ENCODE assay signal across 22 cellular contexts in genomic region chr3:11522398-11522715, GRCh38.
DNase-seq lines count a peak whose midpoint lies in the region; ATAC-seq and TF ChIP-seq lines count a peak whose summit lies in the region.
"Had no signal": no experiment of that assay in that cellular context is flagged by ENCODE, and none has a peak within 500 bp of the region (broad histone marks: within the 10 kb centered on the region; RNA-seq: fewer than 3 reads in every experiment).

No MANE protein-coding gene starts in this region.

- peak overlapping the region; percentile 34; the same call in 1 of the 2 replicates for H3K27ac ChIP-seq in Panc1 (ENCODE audit: low read length)
- peak overlapping the region; percentile 12 for H3K27ac ChIP-seq in mammary epithelial cell (ENCODE audit: insufficient read depth, low read depth, low read length)
- no peak overlapping the region for H3K27ac ChIP-seq in mesenchymal stem cell (ENCODE audit: low read length, poor library complexity, severe bottlenecking)
- no peak overlapping the region for H3K27ac ChIP-seq in WERI-Rb-1
- H3K27ac ChIP-seq: cardiac muscle cell, HL-60, spleen had no signal

- peak overlapping the region in 1 of 2 experiments; percentile 49 for H3K18ac ChIP-seq in mesenchymal stem cell (ENCODE audit: low read depth in 1 of 2, low read length in 2 of 2)

- no peaks in the 10 kb centered on the region for H3K36me3 ChIP-seq in Panc1 (ENCODE audit: control insufficient read depth, insufficient read depth, low read length)
- no peaks in the 10 kb centered on the region for H3K36me3 ChIP-seq in mammary epithelial cell (ENCODE audit: insufficient read depth, low read length)
- no peaks in the 10 kb centered on the region for H3K36me3 ChIP-seq in mesenchymal stem cell (ENCODE audit: control insufficient read depth in 1 of 2, insufficient read depth in 2 of 2, low read depth in 1 of 2, low read length in 2 of 2)
- no peaks in the 10 kb centered on the region; the same call in 1 of the 2 replicates for H3K36me3 ChIP-seq in WERI-Rb-1
- H3K36me3 ChIP-seq: cardiac muscle cell had no signal

- H2AK5ac ChIP-seq in mesenchymal stem cell (ENCODE audit: low read length, severe bottlenecking), result no peak overlapping the region

- H4K8ac ChIP-seq in mesenchymal stem cell (ENCODE audit: low read length), result no peak overlapping the region

- BruUV-seq in Panc1 (replicated peaks; lab: Mats Ljungman, UMichigan) (no TSS peak), mammary epithelial cell (replicated peaks; lab: Mats Ljungman, UMichigan) (no TSS peak)

- no peak for ATAC-seq in Panc1
- no peak for ATAC-seq in GM18868 (IDR thresholded peaks at IDR 0.05; ENCODE audit: unreplicated experiment)
- ATAC-seq: activated T-cell treated with anti-CD3 and anti-CD28 coated beads, Interleukin-2, amount 50 U/mL, for 4 hours; left colon; stimulated activated memory B cell treated with anti-CD40 and anti-IgM and Interleukin-4, amounts not matched to agents 10 μg/mL and 1 μg/mL and 100 μg/mL, for 72 hours had no signal

- H3K23ac ChIP-seq in mesenchymal stem cell (ENCODE audit: low read length in 2 of 2), result no peak overlapping the region

- H3K9ac ChIP-seq in mammary epithelial cell (ENCODE audit: insufficient read depth, low read length), result no peak overlapping the region
- no peak overlapping the region for H3K9ac ChIP-seq in mesenchymal stem cell (ENCODE audit: low read length)

- H3K4me1 ChIP-seq in Panc1 (ENCODE audit: control insufficient read depth, insufficient read depth, low read length), result peaks cover 3% of the 10 kb centered on the region; the same call in 1 of the 2 replicates
- peaks cover 22% of the 10 kb centered on the region for H3K4me1 ChIP-seq in mammary epithelial cell (ENCODE audit: insufficient read depth, low read length)
- no peaks in the 10 kb centered on the region for H3K4me1 ChIP-seq in mesenchymal stem cell (ENCODE audit: control insufficient read depth, insufficient read depth, low read depth, low read length)
- H3K4me1 ChIP-seq: spleen had no signal

- no peak overlapping the region for H2AFZ ChIP-seq in mammary epithelial cell (ENCODE audit: low read depth, low read length)
- no peak overlapping the region for H2AFZ ChIP-seq in mesenchymal stem cell (ENCODE audit: low read depth, low read length)

- intact Hi-C loops in Panc1 (cut with micrococcal nuclease; ENCODE audit: unreplicated experiment), result no loop called here
- intact Hi-C loops in mammary epithelial cell (cut with micrococcal nuclease), result no loop called here

- no peaks in the 10 kb centered on the region for H4K20me1 ChIP-seq in mammary epithelial cell (ENCODE audit: insufficient read depth, low read length)

- 93% methylated on average over 5 of the region's 5 CpGs for WGBS in mammary epithelial cell (ENCODE audit: low coverage, missing lambda C conversion rate)
- 80% methylated on average over 4 of the region's 5 CpGs for WGBS in mesenchymal stem cell

- H3K9me3 ChIP-seq in Panc1 (ENCODE audit: control insufficient read depth, insufficient read depth, low read depth, low read length) (no peaks in the 10 kb centered on the region), mammary epithelial cell (replicated peaks; ENCODE audit: insufficient read depth, low read length) (no peaks in the 10 kb centered on the region), mesenchymal stem cell (ENCODE audit: control insufficient read depth, low read length) (no peaks in the 10 kb centered on the region), WERI-Rb-1 (ENCODE audit: severe bottlenecking) (no peaks in the 10 kb centered on the region)

- no peaks in the 10 kb centered on the region for H3K79me2 ChIP-seq in mammary epithelial cell (ENCODE audit: insufficient read depth, low read length)

- TF ChIP-seq CTCF in Panc1 (IDR thresholded peaks at IDR 0.05), result no peak
- no peak for TF ChIP-seq CTCF in mammary epithelial cell (conservative IDR thresholded peaks at IDR 0.05 in 1 of 2, IDR thresholded peaks at IDR 0.05 in 1 of 2; ENCODE audit: extremely low read depth in 1 of 2, insufficient read depth in 1 of 2, low read depth in 1 of 2, low read length in 2 of 2)
- TF ChIP-seq CTCF in WERI-Rb-1 (IDR thresholded peaks at IDR 0.05; ENCODE audit: low read depth, low read length), result no peak

- H3K27me3 ChIP-seq in Panc1 (ENCODE audit: control insufficient read depth, insufficient read depth, low read length) (no peaks in the 10 kb centered on the region), mammary epithelial cell (ENCODE audit: insufficient read depth, low read length) (no peaks in the 10 kb centered on the region), mesenchymal stem cell (ENCODE audit: control insufficient read depth in 1 of 2, insufficient read depth in 1 of 2, low read length in 2 of 2) (no peaks in the 10 kb centered on the region), WERI-Rb-1 (ENCODE audit: insufficient read depth, low read depth, severe bottlenecking) (no peaks in the 10 kb centered on the region)
- H3K27me3 ChIP-seq: cardiac muscle cell, spleen had no signal

- POLR2A ChIA-PET in Panc1 (lab: Charles Lee), result no interaction called here

- DNase-seq in Panc1 (ENCODE audit: low read depth, low spot score) (no peak), mammary epithelial cell (no peak), mesenchymal stem cell (peak; percentile 62), WERI-Rb-1 (no peak), NCI-H1105 treated with DMSO at 0.1 percent for 48 hours (lab: John Stamatoyannopoulos, UW) (no peak), T-helper 1 cell (no peak)
- DNase-seq: activated CD4-positive, alpha-beta T cell treated with anti-CD3 and anti-CD28 coated beads for 48 hours; activated naive CD4-positive, alpha-beta T cell; activated T-cell treated with anti-CD3 and anti-CD28 coated beads, Interleukin-2, amount 50 U/mL, for 4 hours; amniotic stem cell; endodermal cell; left colon; mesendoderm; naive B cell; NCI-H1436; retina; spleen; stimulated activated CD4-positive, alpha-beta T cell treated with anti-CD3 and anti-CD28 coated beads, Interleukin-2, amount 100 ng/mL, for 48 hours had no signal

- H3K4me2 ChIP-seq in mammary epithelial cell (ENCODE audit: insufficient read depth, low read depth, low read length) (no peak overlapping the region), mesenchymal stem cell (ENCODE audit: low read length, poor library complexity, severe bottlenecking) (no peak overlapping the region)

- H3K14ac ChIP-seq in mesenchymal stem cell (ENCODE audit: low read length in 2 of 2), result no peak overlapping the region

- in situ Hi-C loops in Panc1 (cut with HindIII; ENCODE audit: low pct_unique_long_range_greater_than_20kb, low sequenced_read_pairs), result no loop called here
- in situ Hi-C loops in mammary epithelial cell (cut with MboI; ENCODE audit: low sequenced_read_pairs in 2 of 2), result no loop called here

- dilution Hi-C loops in mammary epithelial cell (cut with HindIII; ENCODE audit: low sequenced_read_pairs), result loop anchor here (5.0 kb wide), 2 partner anchors 50 to 90 kb away; no protein-coding TSS in a partner anchor

- peak overlapping the region; percentile 3 for H2BK15ac ChIP-seq in mesenchymal stem cell (ENCODE audit: low read depth, poor library complexity, severe bottlenecking)

- no peak overlapping the region for H4K91ac ChIP-seq in mesenchymal stem cell (ENCODE audit: low read length)

- CTCF ChIA-PET in Panc1 (lab: Charles Lee), result no interaction called here
- CTCF ChIA-PET in mammary epithelial cell (lab: Charles Lee; ENCODE audit: low non-redundant PET), result no interaction called here

- peaks cover 4% of the 10 kb centered on the region for H3K79me1 ChIP-seq in mesenchymal stem cell (replicated peaks; ENCODE audit: low read length, poor library complexity, severe bottlenecking)

- no peak overlapping the region for H2BK5ac ChIP-seq in mesenchymal stem cell (ENCODE audit: low read depth, low read length, poor library complexity, severe bottlenecking)

- H3K4ac ChIP-seq in mesenchymal stem cell (ENCODE audit: low read depth in 1 of 2, low read length in 2 of 2), result no peak overlapping the region

- no peak overlapping the region for H2BK120ac ChIP-seq in mesenchymal stem cell (ENCODE audit: low read depth, low read length)

- peak overlapping the region in 1 of 2 experiments; percentile 75 for H2BK12ac ChIP-seq in mesenchymal stem cell (ENCODE audit: low read length in 2 of 2)

- H3K4me3 ChIP-seq in Panc1 (ENCODE audit: low read depth in 2 of 2, low read length in 2 of 2), result no peak overlapping the region
- no peak overlapping the region for H3K4me3 ChIP-seq in mammary epithelial cell (replicated peaks in 1 of 3; ENCODE audit: insufficient read depth in 1 of 3, low read depth in 2 of 3, low read length in 3 of 3)
- no peak overlapping the region for H3K4me3 ChIP-seq in mesenchymal stem cell (ENCODE audit: insufficient read depth in 1 of 2, low read depth in 1 of 2, low read length in 2 of 2)
- no peak overlapping the region for H3K4me3 ChIP-seq in WERI-Rb-1 (ENCODE audit: low read depth, low read length)
- H3K4me3 ChIP-seq: cardiac muscle cell, spleen had no signal

Comparison
In these comparisons a context has a peak if more than half of its experiments do, and no peak if none do; other contexts are left out.
1. H3K27ac ChIP-seq: peak in Panc1 (single experiment) and mammary epithelial cell (single experiment); none in mesenchymal stem cell (single experiment) and WERI-Rb-1 (single experiment).